In the genomic region with DNA sequence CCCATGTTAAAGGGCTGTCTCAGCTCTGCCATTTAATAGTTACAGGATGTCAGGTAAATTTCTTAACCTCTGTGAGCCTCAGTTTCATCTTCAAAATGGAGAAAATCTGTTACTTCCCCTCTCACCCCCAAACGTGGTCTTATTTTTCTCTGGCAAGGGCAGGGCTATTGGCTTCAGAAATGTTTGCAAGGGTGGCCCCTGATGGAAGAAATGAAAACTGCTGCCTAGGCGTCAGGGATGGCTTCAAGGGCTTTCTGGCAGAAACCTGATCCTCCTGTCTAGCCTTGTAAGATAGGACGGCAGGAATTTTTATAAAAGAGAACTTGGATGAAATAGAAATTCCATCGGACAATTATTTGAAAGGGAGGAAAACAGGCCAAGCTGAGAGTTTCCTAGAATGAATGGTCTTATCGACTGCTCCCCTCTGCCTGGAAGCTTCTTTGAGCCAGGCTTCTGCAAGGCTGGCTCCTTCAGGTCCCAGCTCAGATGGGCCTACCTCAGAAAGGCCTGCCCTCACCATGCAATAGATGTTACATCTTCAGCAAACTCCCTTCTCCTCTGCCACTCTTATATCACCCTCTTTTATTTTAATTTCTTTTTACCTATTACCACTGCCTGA, we compare ENCODE assay signal across 8 cellular contexts. TPM values are rescaled to one million over a fixed set of nuclear protein-coding genes. Genes with fewer than 3 reads are reported as not detected.
DNase-seq lines count a peak whose midpoint lies in the region; ATAC-seq, FAIRE-seq and TF ChIP-seq lines count a peak whose summit lies in the region.

No MANE protein-coding gene starts in this region.

- no peak for ATAC-seq in GM19395 (IDR thresholded peaks at IDR 0.05; ENCODE audit: unreplicated experiment)

- no peak overlapping the region for H3K27ac ChIP-seq in SJSA1

- peak; percentile 84 for TF ChIP-seq CTCF in LNCAP (IDR thresholded peaks at IDR 0.05)

- no peak overlapping the region for H3K4me3 ChIP-seq in SJSA1

- no peaks in the 10 kb centered on the region for H3K36me3 ChIP-seq in SJSA1

- DNase-seq in CD1c-positive myeloid dendritic cell (ENCODE audit: extremely low spot score) (peak; percentile 67), GM19239 (ENCODE audit: insufficient read length, low spot score) (peak; percentile 59), SJSA1 (ENCODE audit: low read depth in 1 of 2, low spot score in 2 of 2) (peak; percentile 54 to 55), amniotic stem cell (lab: John Stamatoyannopoulos, UW) (peak; percentile 56), hypothalamus (lab: John Stamatoyannopoulos, UW) (peak in 33 of 51 donors; percentile 2 to 81 (median 24))
- DNase-seq in stimulated activated CD4-positive, alpha-beta T cell treated with anti-CD3 and anti-CD28 coated beads, Interleukin-12 subunit alpha, Interleukin-12 subunit beta, amount 100 ng/mL, for 48 hours (ENCODE audit: low read depth in 2 of 3, low spot score in 1 of 3), result peak; percentile 20 to 72 (median 24)

- H3K27me3 ChIP-seq in SJSA1 (replicated peaks), result no peaks in the 10 kb centered on the region

- peak; percentile 87 for FAIRE-seq in GM19239 (lab: Jason Lieb, UNC)

- H3K4me1 ChIP-seq in SJSA1 (replicated peaks), result no peaks in the 10 kb centered on the region

- H3K9me3 ChIP-seq in SJSA1 (replicated peaks), result no peaks in the 10 kb centered on the region

RNA-seq across cellular contexts. Expression of a gene that starts 43.0 kb away (rescaled TPM):
- total RNA-seq in SJSA1 (2014; rRNA removed; shearing (Covaris generic)), result 17.1 and 18.1 TPM in 2 replicates
